Comparison of ENCODE assay signal across 9 cellular contexts in genomic region chr13:94327318-94327717, GRCh38.
DNase-seq lines count a peak whose midpoint lies in the region; ATAC-seq and TF ChIP-seq lines count a peak whose summit lies in the region.
"Had no signal": no experiment of that assay in that cellular context is flagged by ENCODE, and none has a peak within 500 bp of the region (broad histone marks: within the 10 kb centered on the region; RNA-seq: fewer than 3 reads in every experiment).

No MANE protein-coding gene starts in this region.

- CTCF ChIA-PET in A673 (lab: Charles Lee), result no interaction called here
- CTCF ChIA-PET in RWPE1 (lab: Yijun Ruan, JAX), result no interaction called here

- peak overlapping the region; percentile 45 for H3K4me3 Mint-ChIP-seq in activated T-helper 2 cell treated with anti-CD3 and anti-CD28 coated beads, Interferon-gamma antibody, Interleukin-2, Interleukin-4, amounts not matched to agents 10 μg/mL and 5 μg/mL and 100 μg/mL, durations not matched to agents 14 hours and 24 hours and 36 hours (ENCODE audit: low read depth)

- H3K9me3 ChIP-seq in A673 (ENCODE audit: low read depth, low read length, poor library complexity, severe bottlenecking), result no peaks in the 10 kb centered on the region

- POLR2A ChIA-PET in A673 (lab: Charles Lee; ENCODE audit: low non-redundant PET) (no interaction called here), RWPE1 (lab: Yijun Ruan, JAX; ENCODE audit: low non-redundant PET) (no interaction called here)

- H3K36me3 ChIP-seq in A673 (ENCODE audit: insufficient read depth, low read length, poor library complexity, severe bottlenecking), result no peaks in the 10 kb centered on the region

- H3K4me1 ChIP-seq in A673 (ENCODE audit: insufficient read depth, low read length, poor library complexity, severe bottlenecking), result peaks cover 34% of the 10 kb centered on the region

- H3K27ac Mint-ChIP-seq in activated T-helper 2 cell treated with anti-CD3 and anti-CD28 coated beads, Interferon-gamma antibody, Interleukin-2, Interleukin-4, amounts not matched to agents 10 μg/mL and 5 μg/mL and 100 μg/mL, durations not matched to agents 14 hours and 24 hours and 36 hours, result no peak overlapping the region

- peak overlapping the region; percentile 47 for H3K27ac ChIP-seq in A673 (ENCODE audit: low read depth, low read length, poor library complexity, severe bottlenecking)
- no peak overlapping the region for H3K27ac ChIP-seq in RWPE1

- H3K9me3 Mint-ChIP-seq in activated T-helper 2 cell treated with anti-CD3 and anti-CD28 coated beads, Interferon-gamma antibody, Interleukin-2, Interleukin-4, amounts not matched to agents 10 μg/mL and 5 μg/mL and 100 μg/mL, durations not matched to agents 14 hours and 24 hours and 36 hours, result no peaks in the 10 kb centered on the region

- TF ChIP-seq CTCF in A673 (conservative IDR thresholded peaks at IDR 0.05; ENCODE audit: low read depth, low read length) (no peak), RWPE1 (conservative IDR thresholded peaks at IDR 0.05; ENCODE audit: low read depth) (no peak)

- DNase-seq in A673 (ENCODE audit: low spot score) (no peak), UCSD-AML1 (lab: John Stamatoyannopoulos, UW; ENCODE audit: unreplicated experiment) (no peak), RWPE1 (ENCODE audit: low spot score) (no peak), NK-92 (lab: John Stamatoyannopoulos, UW; ENCODE audit: unreplicated experiment) (no peak), C1 segment of cervical spinal cord (lab: John Stamatoyannopoulos, UW) (no peak)
- DNase-seq in activated T-helper 2 cell treated with anti-CD3 and anti-CD28 coated beads, Interferon-gamma antibody, Interleukin-2, Interleukin-4, amounts not matched to agents 10 μg/mL and 5 μg/mL and 100 μg/mL, durations not matched to agents 14 hours and 24 hours and 36 hours (ENCODE audit: low spot score), result no peak
- DNase-seq: NCI-H187 had no signal

- H3K4me3 ChIP-seq in A673 (ENCODE audit: low read depth, low read length, poor library complexity, severe bottlenecking), result no peak overlapping the region

- ATAC-seq in GM19035 (IDR thresholded peaks at IDR 0.05; ENCODE audit: unreplicated experiment) (peak; percentile 95), HG03060 (IDR thresholded peaks at IDR 0.05; ENCODE audit: low read depth, unreplicated experiment) (peak; percentile 95)

- peaks cover 52% of the 10 kb centered on the region for H3K4me1 Mint-ChIP-seq in activated T-helper 2 cell treated with anti-CD3 and anti-CD28 coated beads, Interferon-gamma antibody, Interleukin-2, Interleukin-4, amounts not matched to agents 10 μg/mL and 5 μg/mL and 100 μg/mL, durations not matched to agents 14 hours and 24 hours and 36 hours (ENCODE audit: low read depth)

- H3K27me3 ChIP-seq in A673 (replicated peaks; ENCODE audit: insufficient read depth, low read depth, low read length, poor library complexity), result no peaks in the 10 kb centered on the region

- BruUV-seq in A673 (replicated peaks; lab: Mats Ljungman, UMichigan), result no TSS peak

- peaks cover 6% of the 10 kb centered on the region for H3K27me3 Mint-ChIP-seq in activated T-helper 2 cell treated with anti-CD3 and anti-CD28 coated beads, Interferon-gamma antibody, Interleukin-2, Interleukin-4, amounts not matched to agents 10 μg/mL and 5 μg/mL and 100 μg/mL, durations not matched to agents 14 hours and 24 hours and 36 hours (ENCODE audit: low read depth)

- intact Hi-C loops in A673 (cut with micrococcal nuclease; ENCODE audit: unreplicated experiment), result no loop called here
- intact Hi-C loops in activated T-helper 2 cell treated with anti-CD3 and anti-CD28 coated beads, Interferon-gamma antibody, Interleukin-2, Interleukin-4, amounts not matched to agents 10 μg/mL and 5 μg/mL and 100 μg/mL, durations not matched to agents 14 hours and 24 hours and 36 hours (cut with micrococcal nuclease), result loop anchor here (2.0 to 10.0 kb wide), 3 partner anchors 87 to 1349 kb away; partner anchors contain the start of gene DNAJC3

- H3K36me3 Mint-ChIP-seq in activated T-helper 2 cell treated with anti-CD3 and anti-CD28 coated beads, Interferon-gamma antibody, Interleukin-2, Interleukin-4, amounts not matched to agents 10 μg/mL and 5 μg/mL and 100 μg/mL, durations not matched to agents 14 hours and 24 hours and 36 hours (ENCODE audit: low read depth), result no peaks in the 10 kb centered on the region
